8 cellular contexts compared by ENCODE assay signal in the genomic region with DNA sequence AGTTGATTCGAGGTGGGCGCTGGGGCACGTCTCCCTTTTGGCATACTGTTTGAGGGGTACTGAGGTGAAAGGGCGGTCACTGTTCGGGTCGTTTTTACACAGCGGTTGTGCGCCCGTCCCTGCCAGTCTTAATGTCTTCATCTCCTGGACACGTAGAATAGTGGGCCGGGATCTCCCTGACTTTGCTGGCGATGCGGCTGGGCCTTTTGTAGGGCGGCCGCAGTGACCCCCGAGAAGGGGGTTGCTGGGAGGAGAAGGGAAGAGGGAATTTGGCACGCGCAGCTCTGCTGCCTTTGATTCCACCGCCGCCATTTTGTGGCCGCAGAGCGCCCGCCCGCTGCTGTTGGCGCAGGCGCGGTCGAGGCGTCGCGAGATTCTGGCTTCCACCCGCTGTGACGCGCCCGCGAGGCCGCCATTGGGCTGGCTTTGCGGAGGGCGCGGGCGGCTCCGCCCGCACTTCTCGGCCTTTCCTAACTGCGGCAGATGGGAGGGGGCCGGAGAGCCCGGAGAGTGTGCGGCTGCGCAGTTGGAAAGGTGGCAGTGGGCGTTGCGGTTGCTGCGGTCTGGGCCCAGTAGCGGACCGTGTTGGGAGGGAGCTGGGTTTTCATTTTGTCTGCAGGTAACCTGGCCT. TPM values are rescaled to one million over a fixed set of nuclear protein-coding genes. Genes with fewer than 3 reads are reported as not detected.
DNase-seq lines count a peak whose midpoint lies in the region; ATAC-seq and TF ChIP-seq lines count a peak whose summit lies in the region.

No MANE protein-coding gene starts in this region.

- H3K36me3 ChIP-seq in psoas muscle (ENCODE audit: insufficient read depth in 1 of 2, low read depth in 1 of 2) (peaks cover 14 to 46% of the 10 kb centered on the region in 2 donors), urinary bladder (ENCODE audit: insufficient read depth) (peaks cover 2% of the 10 kb centered on the region)

- peak overlapping the region; percentile 99 for H3K4me3 Mint-ChIP-seq in T-helper 17 cell

- no peaks in the 10 kb centered on the region for H3K27me3 Mint-ChIP-seq in T-helper 17 cell

- ATAC-seq in HG02885 (IDR thresholded peaks at IDR 0.05; ENCODE audit: poor library complexity, unreplicated experiment) (peak; percentile 78), T-helper 17 cell (peak; percentile 72), right cardiac atrium (peak; percentile 92), psoas muscle (peak; percentile 86 to 93 (median 92))

- H3K4me3 ChIP-seq in right cardiac atrium (ENCODE audit: low read length) (peak overlapping the region; percentile 90), psoas muscle (peak overlapping the region; percentile 97), urinary bladder (ENCODE audit: low read depth, low read length) (peak overlapping the region; percentile 73)

- peaks cover 7% of the 10 kb centered on the region for H3K4me1 ChIP-seq in right cardiac atrium (ENCODE audit: control insufficient read depth, insufficient read depth, low read length)
- peaks cover 36% of the 10 kb centered on the region for H3K4me1 ChIP-seq in psoas muscle
- H3K4me1 ChIP-seq in urinary bladder (ENCODE audit: insufficient read depth) = peaks cover 2% of the 10 kb centered on the region

- H3K27ac ChIP-seq in angular gyrus (ENCODE audit: low read depth, low read length) (peak overlapping the region; percentile 99), right cardiac atrium (ENCODE audit: low read length) (peak overlapping the region; percentile 96), psoas muscle (peak overlapping the region; percentile 100), urinary bladder (ENCODE audit: low read depth) (peak overlapping the region; percentile 99)

- intact Hi-C loops in right cardiac atrium (cut with DNase I) (no loop called here), psoas muscle (cut with DNase I) (loop anchor here in 1 of 2 donors (2.0 kb wide), 1 partner anchor 421 kb away; the partner anchor contains the start of gene SLC8A3)

- H3K36me3 Mint-ChIP-seq in T-helper 17 cell (ENCODE audit: low read depth) = peaks cover 19% of the 10 kb centered on the region

- peak overlapping the region; percentile 100 for H3K27ac Mint-ChIP-seq in T-helper 17 cell

- DNase-seq in GM13976 (ENCODE audit: low spot score) (peak; percentile 96), NCI-H1694 (lab: John Stamatoyannopoulos, UW) (peak; percentile 89), T-helper 17 cell (peak; percentile 80 to 83 (median 81)), right cardiac atrium (peak; percentile 94 to 97 (median 96)), psoas muscle (peak; percentile 94 to 97)

- peaks cover 49% of the 10 kb centered on the region for H3K4me1 Mint-ChIP-seq in T-helper 17 cell

- WGBS in right cardiac atrium = under 1% methylated on average over 54 of the region's 54 CpGs
- WGBS in psoas muscle, 3 donors = 0 to 1% (median 1%) methylated on average over 52 to 54 of the region's 54 CpGs
- WGBS in urinary bladder = under 1% methylated on average over 54 of the region's 54 CpGs

- in situ Hi-C loops in GM13976 (cut with MboI; ENCODE audit: low sequenced_read_pairs, unreplicated experiment) = no loop called here

- H3K9me3 ChIP-seq in T-helper 17 cell (ENCODE audit: control insufficient read depth, low read length, poor library complexity, severe bottlenecking) (no peaks in the 10 kb centered on the region), right cardiac atrium (ENCODE audit: control insufficient read depth, low read length) (no peaks in the 10 kb centered on the region), psoas muscle (no peaks in the 10 kb centered on the region)

- TF ChIP-seq CTCF in GM13976 (IDR thresholded peaks at IDR 0.05; ENCODE audit: borderline replicate concordance, control extremely low read depth, extremely low read depth, insufficient read depth, missing control alignments) (no peak), psoas muscle (IDR thresholded peaks at IDR 0.05) (no peak)

- H3K27me3 ChIP-seq in right cardiac atrium (ENCODE audit: control insufficient read depth, insufficient read depth) (no peaks in the 10 kb centered on the region), psoas muscle (ENCODE audit: insufficient read depth in 3 of 3, low read length in 2 of 3) (no peaks in the 10 kb centered on the region)

RNA-seq across cellular contexts. Expression of gene SRSF5, which starts 0.5 kb away (rescaled TPM):
- total RNA-seq in T-helper 17 cell (1,000 to 10,000 TPM; 1,334 to 1,459 TPM), right cardiac atrium (100 to 1,000 TPM; 210 to 259 (median 237) TPM), psoas muscle (100 to 1,000 TPM in 3 of 4 donors, 10 to 100 TPM in 1; 95.6 to 171 (median 104) TPM), urinary bladder (180 TPM)
- polyA plus RNA-seq in right cardiac atrium (279 TPM), psoas muscle (100 to 1,000 TPM in 1 of 3 donors, 10 to 100 TPM in 2; 72.7 to 144 (median 93.8) TPM), urinary bladder (450 TPM)

RNA-seq across cellular contexts. Expression of gene SLC10A1, which starts 29.6 kb away (rescaled TPM):
- total RNA-seq in T-helper 17 cell (not detected), right cardiac atrium (not detected), psoas muscle (not detected), urinary bladder (not detected)
- polyA plus RNA-seq in right cardiac atrium (not detected), psoas muscle (not detected), urinary bladder (0.05 TPM)

Comparison
In these comparisons a context has a peak if more than half of its experiments do, and no peak if none do; other contexts are left out.
1. Peak in every context shown above with its lines: DNase-seq, ATAC-seq, H3K4me3 ChIP-seq and H3K27ac ChIP-seq.